Comparison of ENCODE assay signal across 24 cellular contexts in genomic region chr9:131309526-131310276, GRCh38. TPM values are rescaled to one million over a fixed set of nuclear protein-coding genes. Genes with fewer than 3 reads are reported as not detected.
"Had no signal": no experiment of that assay in that cellular context is flagged by ENCODE, and none has a peak within 500 bp of the region (broad histone marks: within the 10 kb centered on the region; RNA-seq: fewer than 3 reads in every experiment).

No MANE protein-coding gene starts in this region.

- FAIRE-seq: colon, frontal cortex, keratinocyte, pancreas had no signal

- H3K4me1 ChIP-seq: breast epithelium, pancreas, prostate gland had no signal

- H3K27ac ChIP-seq: breast epithelium, pancreas, prostate gland, tibial nerve had no signal

- DNase-seq: activated CD4-positive, alpha-beta T cell treated with anti-CD3 and anti-CD28 coated beads, Interleukin-2, amount 50 U/mL, for 1 hour; activated CD8-positive, alpha-beta memory T cell treated with anti-CD3 and anti-CD28 coated beads for 24 hours; activated gamma-delta T cell treated with Interleukin-2 at 50 U/mL for 16 hours; activated naive CD4-positive, alpha-beta T cell treated with anti-CD3 and anti-CD28 coated beads, Interleukin-2, amount 50 U/mL, for 16 hours; dermis blood vessel endothelial cell; effector CD8-positive, alpha-beta T cell; hippocampal formation; left cardiac atrium; naive B cell; nucleus accumbens; pancreas; stimulated activated CD4-positive, alpha-beta T cell treated with anti-CD3 and anti-CD28 coated beads, Interleukin-15, amount 100 ng/mL, for 24 hours; stimulated activated naive CD4-positive, alpha-beta T cell treated with Interleukin-2 at 50 U/mL for 16 hours; SW 1271; T1000; WERI-Rb-1 had no signal

- H3K4me1 Mint-ChIP-seq: mesothelial cell of epicardium had no signal

- H3K27me3 ChIP-seq: breast epithelium, pancreas, tibial nerve had no signal

- H3K4me3 Mint-ChIP-seq: mesothelial cell of epicardium had no signal

- H3K4me3 ChIP-seq: pancreas, prostate gland, tibial nerve had no signal

- H3K9me3 Mint-ChIP-seq: mesothelial cell of epicardium; naive B cell; T-helper 1 cell treated with Interleukin-12 subunit alpha and Interleukin-12 subunit beta and Interleukin-4 antibody, amounts not matched to agents 30 μg/mL and 1 μg/mL, for 36 hours had no signal

- H3K9me3 ChIP-seq: breast epithelium, pancreas, prostate gland, tibial nerve had no signal

- H3K27ac Mint-ChIP-seq: mesothelial cell of epicardium had no signal

- H3K36me3 ChIP-seq: breast epithelium, pancreas, prostate gland, WERI-Rb-1 had no signal

- ATAC-seq: pancreas had no signal

- H3K36me3 Mint-ChIP-seq: mesothelial cell of epicardium had no signal

RNA-seq across cellular contexts. Expression of gene PLPP7, which starts 20.2 kb away (rescaled TPM):
- polyA plus RNA-seq: keratinocyte had no signal
